1 cellular context compared by ENCODE assay signal in genomic region chr2:26067186-26067974, GRCh38.
TF ChIP-seq lines count a peak whose summit lies in the region.

No MANE protein-coding gene starts in this region.

TF ChIP-seq in K562, 482 proteins besides CTCF, POLR2A, EP300 and RAD21 (continued from another document):
- TF ChIP-seq PREB (CRISPR knock-in tag; IDR thresholded peaks at IDR 0.05), result no peak
- TF ChIP-seq ZNF134 (CRISPR knock-in tag; conservative IDR thresholded peaks at IDR 0.05), result 0 out of 2 replicates have a peak, but pooled peaks have one; percentile 1
- TF ChIP-seq, protein P1, sequence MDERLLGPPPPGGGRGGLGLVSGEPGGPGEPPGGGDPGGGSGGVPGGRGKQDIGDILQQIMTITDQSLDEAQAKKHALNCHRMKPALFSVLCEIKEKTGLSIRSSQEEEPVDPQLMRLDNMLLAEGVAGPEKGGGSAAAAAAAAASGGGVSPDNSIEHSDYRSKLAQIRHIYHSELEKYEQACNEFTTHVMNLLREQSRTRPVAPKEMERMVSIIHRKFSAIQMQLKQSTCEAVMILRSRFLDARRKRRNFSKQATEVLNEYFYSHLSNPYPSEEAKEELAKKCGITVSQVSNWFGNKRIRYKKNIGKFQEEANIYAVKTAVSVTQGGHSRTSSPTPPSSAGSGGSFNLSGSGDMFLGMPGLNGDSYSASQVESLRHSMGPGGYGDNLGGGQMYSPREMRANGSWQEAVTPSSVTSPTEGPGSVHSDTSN (CRISPR knock-in tag; IDR thresholded peaks at IDR 0.05; ENCODE audit: low read depth), result no peak
- TF ChIP-seq, protein P1 (tag; conservative IDR thresholded peaks at IDR 0.05; ENCODE audit: low read depth), result peak; percentile 69
- TF ChIP-seq ZNF668 (CRISPR knock-in tag; IDR thresholded peaks at IDR 0.05), result no peak
- TF ChIP-seq PKNOX1 (IDR thresholded peaks at IDR 0.05), result peak; percentile 57; the same call in 1 of the 2 replicates
- no peak for TF ChIP-seq ZNF830 (CRISPR knock-in tag; IDR thresholded peaks at IDR 0.05)
- TF ChIP-seq BRD9 (IDR thresholded peaks at IDR 0.05; ENCODE audit: low read depth, partially characterized antibody), result peak; percentile 60
- TF ChIP-seq ZNF507 (tag; conservative IDR thresholded peaks at IDR 0.05), result no peak
- TF ChIP-seq ILF3 (IDR thresholded peaks at IDR 0.05; ENCODE audit: borderline replicate concordance), result no peak
- TF ChIP-seq JUN (IDR thresholded peaks at IDR 0.05; ENCODE audit: borderline replicate concordance, low read depth, low read length), result no peak
- no peak for TF ChIP-seq JUN (CRISPR knock-in tag; IDR thresholded peaks at IDR 0.05; ENCODE audit: borderline replicate concordance)
- TF ChIP-seq ZNF274 (IDR thresholded peaks at IDR 0.05; ENCODE audit: borderline replicate concordance, low read depth, low read length), result no peak
- TF ChIP-seq MYC (IDR thresholded peaks at IDR 0.05; ENCODE audit: low read depth, low read length), result 0 out of 2 replicates have a peak, but pooled peaks have one; percentile 0
- TF ChIP-seq MYC (CRISPR knock-in tag; IDR thresholded peaks at IDR 0.05; ENCODE audit: borderline replicate concordance, low read depth), result no peak
- TF ChIP-seq CCAR2 (IDR thresholded peaks at IDR 0.05; ENCODE audit: low read depth, low read length), result no peak
- TF ChIP-seq FOXK2 (conservative IDR thresholded peaks at IDR 0.05 in 1 of 2, IDR thresholded peaks at IDR 0.05 in 1 of 2; ENCODE audit: low read depth in 2 of 2), result 0 out of 4 replicates have a peak, but pooled peaks have one; percentile 16 to 32
- TF ChIP-seq, protein P2, sequence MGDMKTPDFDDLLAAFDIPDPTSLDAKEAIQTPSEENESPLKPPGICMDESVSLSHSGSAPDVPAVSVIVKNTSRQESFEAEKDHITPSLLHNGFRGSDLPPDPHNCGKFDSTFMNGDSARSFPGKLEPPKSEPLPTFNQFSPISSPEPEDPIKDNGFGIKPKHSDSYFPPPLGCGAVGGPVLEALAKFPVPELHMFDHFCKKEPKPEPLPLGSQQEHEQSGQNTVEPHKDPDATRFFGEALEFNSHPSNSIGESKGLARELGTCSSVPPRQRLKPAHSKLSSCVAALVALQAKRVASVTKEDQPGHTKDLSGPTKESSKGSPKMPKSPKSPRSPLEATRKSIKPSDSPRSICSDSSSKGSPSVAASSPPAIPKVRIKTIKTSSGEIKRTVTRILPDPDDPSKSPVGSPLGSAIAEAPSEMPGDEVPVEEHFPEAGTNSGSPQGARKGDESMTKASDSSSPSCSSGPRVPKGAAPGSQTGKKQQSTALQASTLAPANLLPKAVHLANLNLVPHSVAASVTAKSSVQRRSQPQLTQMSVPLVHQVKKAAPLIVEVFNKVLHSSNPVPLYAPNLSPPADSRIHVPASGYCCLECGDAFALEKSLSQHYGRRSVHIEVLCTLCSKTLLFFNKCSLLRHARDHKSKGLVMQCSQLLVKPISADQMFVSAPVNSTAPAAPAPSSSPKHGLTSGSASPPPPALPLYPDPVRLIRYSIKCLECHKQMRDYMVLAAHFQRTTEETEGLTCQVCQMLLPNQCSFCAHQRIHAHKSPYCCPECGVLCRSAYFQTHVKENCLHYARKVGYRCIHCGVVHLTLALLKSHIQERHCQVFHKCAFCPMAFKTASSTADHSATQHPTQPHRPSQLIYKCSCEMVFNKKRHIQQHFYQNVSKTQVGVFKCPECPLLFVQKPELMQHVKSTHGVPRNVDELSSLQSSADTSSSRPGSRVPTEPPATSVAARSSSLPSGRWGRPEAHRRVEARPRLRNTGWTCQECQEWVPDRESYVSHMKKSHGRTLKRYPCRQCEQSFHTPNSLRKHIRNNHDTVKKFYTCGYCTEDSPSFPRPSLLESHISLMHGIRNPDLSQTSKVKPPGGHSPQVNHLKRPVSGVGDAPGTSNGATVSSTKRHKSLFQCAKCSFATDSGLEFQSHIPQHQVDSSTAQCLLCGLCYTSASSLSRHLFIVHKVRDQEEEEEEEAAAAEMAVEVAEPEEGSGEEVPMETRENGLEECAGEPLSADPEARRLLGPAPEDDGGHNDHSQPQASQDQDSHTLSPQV (IDR thresholded peaks at IDR 0.05), result peak; percentile 65; the same call in 1 of the 2 replicates
- TF ChIP-seq SIN3B (IDR thresholded peaks at IDR 0.05; ENCODE audit: low read depth), result no peak
- no peak for TF ChIP-seq CBX2 (IDR thresholded peaks at IDR 0.05; ENCODE audit: insufficient read depth, low read length, poor library complexity, severe bottlenecking)
- no peak for TF ChIP-seq PRMT5 (CRISPR knock-in tag; IDR thresholded peaks at IDR 0.05)
- no peak for TF ChIP-seq MAZ (CRISPR knock-in tag; conservative IDR thresholded peaks at IDR 0.05 in 1 of 2, IDR thresholded peaks at IDR 0.05 in 1 of 2)
- TF ChIP-seq TAL1 (IDR thresholded peaks at IDR 0.05), result no peak
- no peak for TF ChIP-seq TEAD2 (tag; IDR thresholded peaks at IDR 0.05)
- TF ChIP-seq ZC3H4 (CRISPR knock-in tag; IDR thresholded peaks at IDR 0.05; ENCODE audit: borderline replicate concordance), result no peak
